ENCODE assay signal across 16 cellular contexts in genomic region chr19:12930002-12930645, GRCh38. TPM values are rescaled to one million over a fixed set of nuclear protein-coding genes. Genes with fewer than 3 reads are reported as not detected.
DNase-seq lines count a peak whose midpoint lies in the region; ATAC-seq and TF ChIP-seq lines count a peak whose summit lies in the region.
"Had no signal": no experiment of that assay in that cellular context is flagged by ENCODE, and none has a peak within 500 bp of the region (broad histone marks: within the 10 kb centered on the region; RNA-seq: fewer than 3 reads in every experiment).

No MANE protein-coding gene starts in this region.

- TF ChIP-seq CTCF in PC-3 (conservative IDR thresholded peaks at IDR 0.05; ENCODE audit: low read depth, low read length) (peak; percentile 3; the same call in 1 of the 2 replicates), type B pancreatic cell (conservative IDR thresholded peaks at IDR 0.05) (no peak)

- no peak overlapping the region for H3K9ac ChIP-seq in PC-3 (ENCODE audit: low read length)

- POLR2A ChIA-PET in PC-3 (lab: Charles Lee; ENCODE audit: unreplicated experiment) = no interaction called here

- DNase-seq in activated naive CD4-positive, alpha-beta T cell treated with anti-CD3 and anti-CD28 coated beads, Interleukin-2, amount 10 ng/mL, durations not matched to agents 7 days and 5 days = no peak
- DNase-seq in KBM-7 (peak; percentile 54), PC-3 (no peak), type B pancreatic cell (ENCODE audit: extremely low spot score, unreplicated experiment) (no peak), DMS 273 treated with DMSO at 0.1 percent for 48 hours (lab: John Stamatoyannopoulos, UW) (no peak), NCI-H2107 (lab: John Stamatoyannopoulos, UW) (no peak), HuH-7.5 (ENCODE audit: low spot score) (no peak)
- DNase-seq: C1 segment of cervical spinal cord, Caco-2, DMS53, NCI-H1930, NCI-H2171 treated with DMSO at 0.1 percent for 48 hours, NCI-H82, SIG-M5 had no signal

- no peak for ATAC-seq in PC-3

- H3K27me3 Mint-ChIP-seq in activated naive CD4-positive, alpha-beta T cell treated with anti-CD3 and anti-CD28 coated beads, Interleukin-2, amount 50 U/mL, for 24 hours = no peaks in the 10 kb centered on the region
- H3K27me3 Mint-ChIP-seq in activated naive CD4-positive, alpha-beta T cell treated with anti-CD3 and anti-CD28 coated beads, Interleukin-2, amount 10 ng/mL, durations not matched to agents 7 days and 5 days = no peaks in the 10 kb centered on the region
- no peaks in the 10 kb centered on the region for H3K27me3 Mint-ChIP-seq in type B pancreatic cell
- H3K27me3 Mint-ChIP-seq: IgD-negative memory B cell had no signal

- H3K36me3 ChIP-seq in PC-3 (ENCODE audit: low read depth, low read length) = peaks cover 48% of the 10 kb centered on the region

- H3K27ac Mint-ChIP-seq in activated naive CD4-positive, alpha-beta T cell treated with anti-CD3 and anti-CD28 coated beads, Interleukin-2, amount 50 U/mL, for 24 hours = no peak overlapping the region
- no peak overlapping the region for H3K27ac Mint-ChIP-seq in activated naive CD4-positive, alpha-beta T cell treated with anti-CD3 and anti-CD28 coated beads, Interleukin-2, amount 10 ng/mL, durations not matched to agents 7 days and 5 days
- no peak overlapping the region for H3K27ac Mint-ChIP-seq in type B pancreatic cell

- BruUV-seq in PC-3 (replicated peaks; lab: Mats Ljungman, UMichigan) = no TSS peak

- H3K9me3 Mint-ChIP-seq in activated naive CD4-positive, alpha-beta T cell treated with anti-CD3 and anti-CD28 coated beads, Interleukin-2, amount 50 U/mL, for 24 hours = no peaks in the 10 kb centered on the region
- no peaks in the 10 kb centered on the region for H3K9me3 Mint-ChIP-seq in activated naive CD4-positive, alpha-beta T cell treated with anti-CD3 and anti-CD28 coated beads, Interleukin-2, amount 10 ng/mL, durations not matched to agents 7 days and 5 days
- no peaks in the 10 kb centered on the region for H3K9me3 Mint-ChIP-seq in type B pancreatic cell
- H3K9me3 Mint-ChIP-seq: IgD-negative memory B cell had no signal

- peaks cover 16% of the 10 kb centered on the region for H3K36me3 Mint-ChIP-seq in activated naive CD4-positive, alpha-beta T cell treated with anti-CD3 and anti-CD28 coated beads, Interleukin-2, amount 50 U/mL, for 24 hours
- peaks cover 49% of the 10 kb centered on the region for H3K36me3 Mint-ChIP-seq in activated naive CD4-positive, alpha-beta T cell treated with anti-CD3 and anti-CD28 coated beads, Interleukin-2, amount 10 ng/mL, durations not matched to agents 7 days and 5 days
- peaks cover 13% of the 10 kb centered on the region for H3K36me3 Mint-ChIP-seq in type B pancreatic cell

- peak overlapping the region; percentile 47 for H3K4me3 Mint-ChIP-seq in activated naive CD4-positive, alpha-beta T cell treated with anti-CD3 and anti-CD28 coated beads, Interleukin-2, amount 50 U/mL, for 24 hours
- H3K4me3 Mint-ChIP-seq in activated naive CD4-positive, alpha-beta T cell treated with anti-CD3 and anti-CD28 coated beads, Interleukin-2, amount 10 ng/mL, durations not matched to agents 7 days and 5 days = no peak overlapping the region
- peak overlapping the region; percentile 47 for H3K4me3 Mint-ChIP-seq in type B pancreatic cell

- H3F3A ChIP-seq in PC-3 (ENCODE audit: low read length, unreplicated experiment) = no peaks in the 10 kb centered on the region

- 0 out of 2 replicates have a peak, but pooled peaks cover 4% of the 10 kb centered on the region for H4K20me1 ChIP-seq in PC-3 (ENCODE audit: low read length)

- no peak overlapping the region for H2AFZ ChIP-seq in PC-3 (ENCODE audit: low read length)

- peaks cover 23% of the 10 kb centered on the region for H3K4me1 Mint-ChIP-seq in activated naive CD4-positive, alpha-beta T cell treated with anti-CD3 and anti-CD28 coated beads, Interleukin-2, amount 50 U/mL, for 24 hours
- H3K4me1 Mint-ChIP-seq in activated naive CD4-positive, alpha-beta T cell treated with anti-CD3 and anti-CD28 coated beads, Interleukin-2, amount 10 ng/mL, durations not matched to agents 7 days and 5 days = peaks cover 27% of the 10 kb centered on the region
- peaks cover 12% of the 10 kb centered on the region for H3K4me1 Mint-ChIP-seq in type B pancreatic cell (ENCODE audit: unreplicated experiment)

- H3K27ac ChIP-seq in PC-3 (ENCODE audit: low read length) = no peak overlapping the region

- no peaks in the 10 kb centered on the region for H3K9me3 ChIP-seq in PC-3 (ENCODE audit: low read length)
- H3K9me3 ChIP-seq: Caco-2 had no signal

- H3K4me2 ChIP-seq in PC-3 (ENCODE audit: low read length) = no peak overlapping the region

- intact Hi-C loops in PC-3 (cut with micrococcal nuclease) = no loop called here

- peaks cover 46% of the 10 kb centered on the region for H3K79me2 ChIP-seq in PC-3 (ENCODE audit: low read length)

- H3K4me1 ChIP-seq in PC-3 (ENCODE audit: insufficient read depth, low read length) = peaks cover 14% of the 10 kb centered on the region

- no peaks in the 10 kb centered on the region for H3K9me2 ChIP-seq in PC-3 (replicated peaks; ENCODE audit: low read length)

- H3K27me3 ChIP-seq in PC-3 (ENCODE audit: low read length) = no peaks in the 10 kb centered on the region

- no peak overlapping the region for H3K4me3 ChIP-seq in PC-3 (ENCODE audit: low read length)

- CTCF ChIA-PET in activated naive CD4-positive, alpha-beta T cell treated with anti-CD3 and anti-CD28 coated beads, Interleukin-2, amount 10 ng/mL, durations not matched to agents 7 days and 5 days (lab: Charles Lee) = interaction anchor here (0.6 to 1.8 kb wide), 2 partner anchors 33 to 164 kb away, joined by 3 to 4 read pairs; no protein-coding TSS in a partner anchor
- CTCF ChIA-PET in PC-3 (lab: Charles Lee) = no interaction called here

- in situ Hi-C loops in KBM-7 (cut with MboI; ENCODE audit: low pct_unique_long_range_greater_than_20kb, low sequenced_read_pairs) = no loop called here

RNA-seq across cellular contexts. Expression of gene FARSA, which starts 3.4 kb away (rescaled TPM):
- total RNA-seq in PC-3 (2014; rRNA removed) (194 and 339 TPM in 2 replicates), type B pancreatic cell (ENCODE audit: low replicate concordance) (67.5 and 68.5 TPM in 2 replicates)

RNA-seq across cellular contexts. Expression of gene CALR, which starts 8.3 kb away (rescaled TPM):
- total RNA-seq in PC-3 (2014; rRNA removed) (2,022 and 2,043 TPM in 2 replicates), type B pancreatic cell (ENCODE audit: low replicate concordance) (1,188 and 1,294 TPM in 2 replicates)

RNA-seq across cellular contexts. Expression of gene SYCE2, which starts 11.0 kb away (rescaled TPM):
- total RNA-seq in PC-3 (2014; rRNA removed) (0.40 and 0.95 TPM in 2 replicates), type B pancreatic cell (ENCODE audit: low replicate concordance) (1.8 TPM in 1 of 2 replicates, not detected in the other)

RNA-seq across cellular contexts. Expression of gene RAD23A, which starts 15.5 kb away (rescaled TPM):
- 389 and 418 TPM in 2 replicates for total RNA-seq in PC-3 (2014; rRNA removed)
- 77.1 and 82.3 TPM in 2 replicates for total RNA-seq in type B pancreatic cell (ENCODE audit: low replicate concordance)

RNA-seq across cellular contexts. Expression of gene GADD45GIP1, which starts 26.9 kb away (rescaled TPM):
- total RNA-seq in PC-3 (2014; rRNA removed) (219 and 352 TPM in 2 replicates), type B pancreatic cell (ENCODE audit: low replicate concordance) (23.1 and 24.8 TPM in 2 replicates)
